15 cellular contexts compared by ENCODE assay signal in genomic region chr20:20334489-20334888, GRCh38. TPM values are rescaled to one million over a fixed set of nuclear protein-coding genes. Genes with fewer than 3 reads are reported as not detected.
DNase-seq lines count a peak whose midpoint lies in the region; ATAC-seq and TF ChIP-seq lines count a peak whose summit lies in the region.
"Had no signal": no experiment of that assay in that cellular context is flagged by ENCODE, and none has a peak within 500 bp of the region (broad histone marks: within the 10 kb centered on the region; RNA-seq: fewer than 3 reads in every experiment).

No MANE protein-coding gene starts in this region.

- WGBS in body of pancreas, 2 donors: 30 to 35% methylated on average over 5 of the region's 5 CpGs

- H3K27me3 ChIP-seq in BLaER1 (no peaks in the 10 kb centered on the region), ascending aorta (no peaks in the 10 kb centered on the region), body of pancreas (no peaks in the 10 kb centered on the region)

- H3K4me3 ChIP-seq in BLaER1: no peak overlapping the region
- no peak overlapping the region for H3K4me3 ChIP-seq in ascending aorta
- no peak overlapping the region for H3K4me3 ChIP-seq in body of pancreas
- H3K4me3 ChIP-seq: A549, heart right ventricle had no signal

- H3K4me1 ChIP-seq in BLaER1 (peaks cover 20% of the 10 kb centered on the region), ascending aorta (no peaks in the 10 kb centered on the region), body of pancreas (no peaks in the 10 kb centered on the region)
- H3K4me1 ChIP-seq: A549 had no signal

- peaks cover 10% of the 10 kb centered on the region for H3K9me3 ChIP-seq in BLaER1
- no peaks in the 10 kb centered on the region for H3K9me3 ChIP-seq in ascending aorta
- no peaks in the 10 kb centered on the region for H3K9me3 ChIP-seq in body of pancreas

- H3K27ac ChIP-seq in BLaER1: no peak overlapping the region
- no peak overlapping the region for H3K27ac ChIP-seq in ascending aorta
- H3K27ac ChIP-seq in body of pancreas: no peak overlapping the region
- H3K27ac ChIP-seq: A549, heart right ventricle had no signal

- H3K36me3 ChIP-seq in BLaER1: no peaks in the 10 kb centered on the region
- H3K36me3 ChIP-seq in ascending aorta: no peaks in the 10 kb centered on the region
- H3K36me3 ChIP-seq in body of pancreas (replicated peaks in 1 of 2; ENCODE audit: insufficient read depth in 1 of 2, low read depth in 2 of 2): no peaks in the 10 kb centered on the region
- H3K36me3 ChIP-seq: heart right ventricle had no signal

- no peaks in the 10 kb centered on the region for H4K20me1 ChIP-seq in BLaER1

- intact Hi-C loops in ascending aorta (cut with DNase I) (no loop called here), body of pancreas (cut with DNase I) (no loop called here)

- peak; percentile 95 for ATAC-seq in GM19025 (IDR thresholded peaks at IDR 0.05; ENCODE audit: low read depth, unreplicated experiment)
- peak; percentile 90 for ATAC-seq in HG02588 (IDR thresholded peaks at IDR 0.05; ENCODE audit: unreplicated experiment)
- peak; percentile 91 for ATAC-seq in HG03439 (IDR thresholded peaks at IDR 0.05; ENCODE audit: unreplicated experiment)
- ATAC-seq in body of pancreas: no peak

- no peak for DNase-seq in SK-N-DZ (ENCODE audit: low spot score)
- no peak for DNase-seq in NCI-H2227 (lab: John Stamatoyannopoulos, UW; ENCODE audit: unreplicated experiment)
- no peak for DNase-seq in ascending aorta (ENCODE audit: low spot score in 2 of 2)
- DNase-seq in body of pancreas: no peak
- DNase-seq: activated T-cell treated with anti-CD3 and anti-CD28 coated beads, Interleukin-2, amount 50 U/mL, for 48 hours; heart right ventricle; midbrain; NCI-H2227 treated with DMSO at 0.1 percent for 48 hours; stimulated activated CD8-positive, alpha-beta memory T cell treated with anti-CD3 and anti-CD28 coated beads, Interleukin-4, amount 100 ng/mL, for 48 hours had no signal

- TF ChIP-seq CTCF in ascending aorta (IDR thresholded peaks at IDR 0.05) (no peak), body of pancreas (IDR thresholded peaks at IDR 0.05) (no peak)

- TF ChIP-seq POLR2A in body of pancreas (IDR thresholded peaks at IDR 0.05): no peak

- peak overlapping the region; percentile 44 for H3K4me2 ChIP-seq in BLaER1
- H3K4me2 ChIP-seq: A549 had no signal

- no peak overlapping the region for H3K9ac ChIP-seq in BLaER1

RNA-seq across cellular contexts. Expression of gene INSM1, which starts 33.4 kb away (rescaled TPM):
- polyA plus RNA-seq in SK-N-DZ (2014; cell fraction: cytosol; rRNA removed): 41.4 and 43.7 TPM in 2 replicates
- 21.3 and 26.6 TPM in 2 replicates for polyA plus RNA-seq in SK-N-DZ (2014; cell fraction: nucleus; rRNA removed)
- total RNA-seq in ascending aorta: not detected
- 1 to 10 TPM; 3.4 to 4.3 TPM for total RNA-seq in body of pancreas
- total RNA-seq: G401 had no signal
- polyA plus RNA-seq: A549 had no signal
